In the genomic region with DNA sequence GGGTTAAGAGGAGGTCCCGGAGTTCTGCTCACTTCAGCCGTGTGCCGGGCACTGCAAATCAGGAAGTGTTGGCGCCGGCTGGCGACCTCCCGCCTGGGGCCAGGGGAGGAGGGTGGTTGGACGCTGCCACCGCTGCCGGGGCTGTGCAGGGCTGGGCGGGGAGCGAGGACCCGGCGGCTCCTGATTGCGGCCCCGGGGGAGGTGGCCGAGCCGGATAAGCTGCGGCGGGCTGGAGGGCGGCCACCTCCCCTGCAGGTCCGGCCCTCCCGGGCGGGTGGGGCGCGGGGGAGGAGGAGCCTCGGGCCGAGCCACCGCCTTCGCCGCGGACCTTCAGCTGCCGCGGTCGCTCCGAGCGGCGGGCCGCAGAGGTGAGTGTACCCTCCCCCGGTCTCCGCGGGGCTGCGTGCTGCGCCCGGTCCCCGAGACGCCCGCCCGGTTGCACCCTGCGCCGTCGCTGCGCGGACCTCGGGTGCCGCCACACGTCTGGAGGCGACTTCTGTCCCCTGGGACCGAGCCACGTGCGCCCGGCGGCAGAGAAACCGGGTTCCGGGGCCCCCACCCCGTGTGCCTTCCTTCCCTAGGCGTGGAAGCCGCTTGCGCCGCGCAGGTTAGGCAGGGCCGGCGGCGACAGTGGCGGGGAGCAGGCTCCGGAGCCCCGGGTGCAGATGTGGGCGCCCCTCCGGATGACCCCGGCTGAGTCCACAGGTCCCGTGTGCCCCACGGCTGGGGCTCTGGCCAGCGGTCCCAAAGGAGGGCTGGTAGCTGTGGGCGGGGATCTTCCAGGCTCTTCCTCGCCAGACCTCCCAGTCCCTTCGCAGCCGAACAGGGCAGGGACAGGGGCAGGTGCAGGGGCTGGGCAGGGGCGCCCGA, we compare ENCODE assay signal across 8 cellular contexts. TPM values are rescaled to one million over a fixed set of nuclear protein-coding genes. Genes with fewer than 3 reads are reported as not detected.
DNase-seq lines count a peak whose midpoint lies in the region; ATAC-seq lines count a peak whose summit lies in the region.

A gene with protein sequence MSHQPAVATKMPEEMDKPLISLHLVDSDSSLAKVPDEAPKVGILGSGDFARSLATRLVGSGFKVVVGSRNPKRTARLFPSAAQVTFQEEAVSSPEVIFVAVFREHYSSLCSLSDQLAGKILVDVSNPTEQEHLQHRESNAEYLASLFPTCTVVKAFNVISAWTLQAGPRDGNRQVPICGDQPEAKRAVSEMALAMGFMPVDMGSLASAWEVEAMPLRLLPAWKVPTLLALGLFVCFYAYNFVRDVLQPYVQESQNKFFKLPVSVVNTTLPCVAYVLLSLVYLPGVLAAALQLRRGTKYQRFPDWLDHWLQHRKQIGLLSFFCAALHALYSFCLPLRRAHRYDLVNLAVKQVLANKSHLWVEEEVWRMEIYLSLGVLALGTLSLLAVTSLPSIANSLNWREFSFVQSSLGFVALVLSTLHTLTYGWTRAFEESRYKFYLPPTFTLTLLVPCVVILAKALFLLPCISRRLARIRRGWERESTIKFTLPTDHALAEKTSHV (plus strand): TSS at position 314 of the 870 bp plus-strand sequence. CDS start 7,179 bp downstream, outside the sequence.

- DNase-seq in COLO829 (ENCODE audit: low spot score) = peak; percentile 65
- DNase-seq in NCI-H226 = peak; percentile 64
- peak; percentile 21 for DNase-seq in amniotic epithelial cell (ENCODE audit: low read depth)
- peak; percentile 83 for DNase-seq in hepatic stellate cell (ENCODE audit: low spot score)
- no peak for DNase-seq in pulmonary artery endothelial cell (ENCODE audit: low read depth, low spot score)
- DNase-seq in NCI-H524 treated with DMSO at 0.1 percent for 48 hours (lab: John Stamatoyannopoulos, UW) = no peak

- peak; percentile 86 for ATAC-seq in GM18909 (IDR thresholded peaks at IDR 0.05; ENCODE audit: poor library complexity, unreplicated experiment)
- ATAC-seq in HG03045 (IDR thresholded peaks at IDR 0.05; ENCODE audit: unreplicated experiment) = peak; percentile 84

RNA-seq across cellular contexts. Expression of the gene that starts here (rescaled TPM):
- total RNA-seq in pulmonary artery endothelial cell = 12.2 and 23.7 TPM in 2 replicates

Comparison
In these comparisons a context has a peak if more than half of its experiments do, and no peak if none do; other contexts are left out.
1. DNase-seq: peak in COLO829 (single experiment), NCI-H226 (single experiment), amniotic epithelial cell (single experiment) and hepatic stellate cell (single experiment); none in pulmonary artery endothelial cell (single experiment) and NCI-H524 treated with DMSO at 0.1 percent for 48 hours (single experiment).